In the genomic region with DNA sequence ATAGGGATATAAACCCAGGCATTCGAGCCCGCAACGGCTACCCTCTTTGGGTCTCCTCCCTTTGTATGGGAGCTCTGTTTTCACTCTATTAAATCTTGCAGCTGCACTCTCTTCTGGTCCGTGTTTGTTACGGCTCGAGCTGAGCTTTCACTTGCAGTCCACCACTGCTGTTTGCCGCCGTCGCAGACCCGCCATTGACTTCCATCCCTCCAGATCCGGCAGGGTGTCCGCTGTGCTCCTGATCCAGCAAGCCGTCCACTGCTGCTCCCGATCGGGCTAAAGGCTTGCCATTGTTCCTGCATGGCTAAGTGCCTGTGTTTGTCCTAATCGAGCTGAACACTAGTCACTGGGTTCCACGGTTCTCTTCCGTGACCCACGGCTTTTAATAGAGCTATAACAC, we compare ENCODE assay signal across 7 cellular contexts. TPM values are rescaled to one million over a fixed set of nuclear protein-coding genes. Genes with fewer than 3 reads are reported as not detected.
DNase-seq lines count a peak whose midpoint lies in the region; ATAC-seq and TF ChIP-seq lines count a peak whose summit lies in the region.
"Not testable (repeated sequence)": the region's sequence is repeated elsewhere in the genome, so short reads cannot be mapped to it uniquely, and the experiment has no call there.
"Had no signal": no experiment of that assay in that cellular context is flagged by ENCODE, and none has a peak within 500 bp of the region (broad histone marks: within the 10 kb centered on the region; RNA-seq: fewer than 3 reads in every experiment).

No MANE protein-coding gene starts in this region.

- peak overlapping the region; percentile 31 for H2AFZ ChIP-seq in mammary epithelial cell (ENCODE audit: low read depth, low read length)

- H3K4me2 ChIP-seq in mammary epithelial cell (ENCODE audit: insufficient read depth, low read depth, low read length): not testable (repeated sequence)

- H4K20me1 ChIP-seq in mammary epithelial cell (ENCODE audit: insufficient read depth, low read length): not testable (repeated sequence)

- not testable (repeated sequence) for ATAC-seq in WTC11

- H3K9ac ChIP-seq in mammary epithelial cell (ENCODE audit: insufficient read depth, low read length); iPS-15b (ENCODE audit: low read depth, low read length): not testable (repeated sequence)

- peak overlapping the region; percentile 30; the same call in 1 of the 2 replicates for H3K4me3 Mint-ChIP-seq in HFFc6
- 0 out of 2 replicates have a peak overlapping the region, but pooled peaks have one; percentile 10 for H3K4me3 Mint-ChIP-seq in WTC11

- not testable (repeated sequence) for H3K36me3 ChIP-seq in mammary epithelial cell (ENCODE audit: insufficient read depth, low read length); iPS-15b (ENCODE audit: control insufficient read depth, insufficient read depth, low read length)

- POLR2A ChIA-PET in WTC11 (lab: Charles Lee): not testable (repeated sequence)

- DNase-seq in HFFc6; WTC11 (ENCODE audit: low spot score); mammary epithelial cell: not testable (repeated sequence)
- peak; percentile 9 for DNase-seq in NCI-H2227 treated with DMSO at 0.1 percent for 48 hours (lab: John Stamatoyannopoulos, UW)
- DNase-seq in posterior vena cava (ENCODE audit: low spot score): peak; percentile 64

- WGBS in mammary epithelial cell (ENCODE audit: low coverage, missing lambda C conversion rate): 52% methylated on average over 15 of the region's 19 CpGs

- not testable (repeated sequence) for H3K27me3 ChIP-seq in mammary epithelial cell (ENCODE audit: insufficient read depth, low read length); iPS-15b (ENCODE audit: control insufficient read depth, insufficient read depth, low read length)

- TF ChIP-seq CTCF in HFFc6 (IDR thresholded peaks at IDR 0.05); WTC11 (IDR thresholded peaks at IDR 0.05); mammary epithelial cell (conservative IDR thresholded peaks at IDR 0.05 in 1 of 2, IDR thresholded peaks at IDR 0.05 in 1 of 2; ENCODE audit: extremely low read depth in 1 of 2, insufficient read depth in 1 of 2, low read depth in 1 of 2, low read length in 2 of 2): not testable (repeated sequence)

- in situ Hi-C loops in mammary epithelial cell (cut with MboI; ENCODE audit: low sequenced_read_pairs in 2 of 2): not testable (repeated sequence)

- not testable (repeated sequence) for H3K79me2 ChIP-seq in mammary epithelial cell (ENCODE audit: insufficient read depth, low read length)

- peak overlapping the region in 1 of 3 experiments; percentile 11 for H3K4me3 ChIP-seq in mammary epithelial cell (replicated peaks in 1 of 3; ENCODE audit: insufficient read depth in 1 of 3, low read depth in 2 of 3, low read length in 3 of 3)
- H3K4me3 ChIP-seq in iPS-15b (ENCODE audit: low read depth, low read length): peak overlapping the region; percentile 18

- H3K9me3 Mint-ChIP-seq in HFFc6, WTC11: not testable (repeated sequence)

- not testable (repeated sequence) for H3K4me1 Mint-ChIP-seq in HFFc6 (ENCODE audit: low read depth)
- peaks cover 17% of the 10 kb centered on the region for H3K4me1 Mint-ChIP-seq in WTC11

- H3K36me3 Mint-ChIP-seq in HFFc6 (ENCODE audit: low read depth); WTC11: not testable (repeated sequence)

- H3K27ac Mint-ChIP-seq in HFFc6: not testable (repeated sequence)
- H3K27ac Mint-ChIP-seq in WTC11: peak overlapping the region; percentile 68; the same call in 1 of the 2 replicates

- not testable (repeated sequence) for H3K27ac ChIP-seq in mammary epithelial cell (ENCODE audit: insufficient read depth, low read depth, low read length)

- CTCF ChIA-PET in WTC11 (lab: Charles Lee); mammary epithelial cell (lab: Charles Lee; ENCODE audit: low non-redundant PET): not testable (repeated sequence)

- not testable (repeated sequence) for BruUV-seq in mammary epithelial cell (replicated peaks; lab: Mats Ljungman, UMichigan)

- peaks cover 13% of the 10 kb centered on the region for H3K27me3 Mint-ChIP-seq in HFFc6 (ENCODE audit: insufficient read depth)
- H3K27me3 Mint-ChIP-seq in WTC11 (ENCODE audit: low read depth): peaks cover 21% of the 10 kb centered on the region

- H3K4me1 ChIP-seq in mammary epithelial cell (ENCODE audit: insufficient read depth, low read length); iPS-15b (ENCODE audit: control insufficient read depth, insufficient read depth, low read length): not testable (repeated sequence)

- dilution Hi-C loops in mammary epithelial cell (cut with HindIII; ENCODE audit: low sequenced_read_pairs): not testable (repeated sequence)

- intact Hi-C loops in mammary epithelial cell (cut with micrococcal nuclease); posterior vena cava (cut with DNase I): not testable (repeated sequence)

- H3K9me3 ChIP-seq in mammary epithelial cell (replicated peaks; ENCODE audit: insufficient read depth, low read length); iPS-15b (ENCODE audit: control insufficient read depth, insufficient read depth, low read length): not testable (repeated sequence)

RNA-seq across cellular contexts. Expression of a gene that starts 28.9 kb away (rescaled TPM):
- total RNA-seq in HFFc6 (2021; fragmentation: NEBNext Ultra II Directional; extraction: Animal tissue kit (Norgen Biotek cat#: 25700)): under 1 TPM in 1 of 6 experiments, not detected in 5; 0.69 TPM
- total RNA-seq in WTC11 (2021) (0.79 to 1.6 TPM (median 0.96 TPM) in 3 replicates), mammary epithelial cell (under 1 TPM in 1 of 2 donors, not detected in 1; 0.16 TPM), posterior vena cava (10 to 100 TPM in 1 of 2 donors, 1 to 10 TPM in 1; 7.3 to 12.2 TPM)
- 0.03 TPM for polyA plus RNA-seq in mammary epithelial cell
- not detected for polyA minus RNA-seq in mammary epithelial cell
- total RNA-seq: IMR-90 had no signal

RNA-seq across cellular contexts. Expression of a gene that starts 41.8 kb away (rescaled TPM):
- 10 to 100 TPM in 4 of 6 experiments, 1 to 10 TPM in 2; 6.9 to 12.0 (median 11.4) TPM for total RNA-seq in HFFc6 (2021; fragmentation: NEBNext Ultra II Directional; extraction: Animal tissue kit (Norgen Biotek cat#: 25700))
- total RNA-seq in WTC11 (2021) (14.2 to 16.5 TPM (median 16.4 TPM) in 3 replicates), mammary epithelial cell (10 to 100 TPM in 1 of 2 donors, 1 to 10 TPM in 1; 2.8 to 11.4 TPM), posterior vena cava (1 to 10 TPM; 3.8 to 4.5 TPM)
- polyA plus RNA-seq in mammary epithelial cell: 19.1 TPM
- 26.4 TPM for polyA minus RNA-seq in mammary epithelial cell

RNA-seq across cellular contexts. Expression of a gene that starts 57.5 kb away (rescaled TPM):
- total RNA-seq in HFFc6 (2021; fragmentation: NEBNext Ultra II Directional; extraction: Animal tissue kit (Norgen Biotek cat#: 25700)): 10 to 100 TPM; 64.3 to 87.2 (median 71.8) TPM
- 28.0 to 37.4 TPM (median 30.4 TPM) in 3 replicates for total RNA-seq in WTC11 (2021)
- 10 to 100 TPM; 80.7 to 84.8 TPM for total RNA-seq in mammary epithelial cell
- 82.4 TPM for polyA plus RNA-seq in mammary epithelial cell
- 163 TPM for polyA minus RNA-seq in mammary epithelial cell
- 10 to 100 TPM; 83.5 to 87.4 TPM for total RNA-seq in posterior vena cava
